ENCODE assay signal across 8 cellular contexts in the genomic region with DNA sequence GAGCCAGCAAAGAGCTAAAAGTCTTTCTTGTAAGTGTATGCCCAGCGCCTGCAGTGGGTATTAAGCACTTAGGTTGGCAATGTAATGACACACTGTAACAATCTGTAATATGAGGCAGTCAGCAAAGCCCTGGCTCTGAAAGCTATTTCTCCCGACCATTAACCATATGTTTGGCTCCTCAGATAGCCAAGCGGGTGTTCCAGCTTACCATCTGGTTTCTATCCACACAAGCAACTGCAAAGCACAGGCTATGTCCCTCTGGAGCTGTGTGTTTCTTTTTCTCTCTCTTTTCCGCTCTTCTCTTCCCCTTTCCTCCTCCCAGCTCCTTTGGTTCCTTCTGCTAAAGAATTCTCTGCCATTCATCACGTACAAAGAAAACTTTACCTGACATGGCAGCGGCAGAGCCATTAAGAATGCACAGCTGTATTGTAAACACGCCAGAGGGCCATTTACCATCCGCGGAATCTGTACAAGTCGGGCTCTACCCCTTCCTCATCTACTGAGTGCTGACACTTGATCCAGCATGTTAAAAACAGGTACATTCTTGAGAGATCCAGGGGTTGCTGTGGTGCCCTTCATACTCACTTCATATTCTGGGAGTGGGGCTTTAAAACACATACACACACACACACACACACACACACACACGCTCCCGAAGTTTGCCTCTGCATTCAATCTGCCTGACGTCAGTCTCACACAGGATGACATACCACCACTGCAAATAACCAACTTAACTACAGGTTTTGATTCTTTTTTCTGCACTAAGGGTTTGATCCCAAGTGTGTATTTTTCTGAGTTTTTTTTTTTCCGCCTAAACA.
A peak's percentile ranks its signal among the peaks of the same experiment; 100 is the strongest.
DNase-seq lines count a peak whose midpoint lies in the region; ATAC-seq and TF ChIP-seq lines count a peak whose summit lies in the region.

No MANE protein-coding gene starts in this region.

- peaks cover 18% of the 10 kb centered on the region for H3K9me3 ChIP-seq in HUES6 (ENCODE audit: control insufficient read depth, insufficient read depth, low read depth, low read length)
- peaks cover 7% of the 10 kb centered on the region; the same call in 1 of the 2 replicates for H3K9me3 ChIP-seq in SU-DHL-6 (ENCODE audit: insufficient read depth, low read length)

- H3F3A ChIP-seq in SU-DHL-6 (ENCODE audit: insufficient read depth) = peaks cover 75% of the 10 kb centered on the region

- peak overlapping the region; percentile 7 for H2AFZ ChIP-seq in SU-DHL-6 (ENCODE audit: low read depth, low read length, severe bottlenecking)

- peaks cover 23% of the 10 kb centered on the region for H3K79me2 ChIP-seq in SU-DHL-6 (ENCODE audit: insufficient read depth, low read length)

- peak; percentile 56 for DNase-seq in glomerular visceral epithelial cell (ENCODE audit: extremely low spot score)
- DNase-seq in activated CD4-positive, CD25-positive, alpha-beta regulatory T cell treated with anti-CD3 and anti-CD28 coated beads, Interleukin-2, amount 50 U/mL, for 72 hours = no peak

- TF ChIP-seq CTCF in C4-2B (conservative IDR thresholded peaks at IDR 0.05) = no peak
- no peak for TF ChIP-seq CTCF in SU-DHL-6 (IDR thresholded peaks at IDR 0.05; ENCODE audit: insufficient read depth, low read length, poor library complexity, severe bottlenecking)

- H3K27me3 ChIP-seq in HUES6 (ENCODE audit: control insufficient read depth, insufficient read depth, low read length) = no peaks in the 10 kb centered on the region
- H3K27me3 ChIP-seq in SU-DHL-6 (ENCODE audit: low read length) = no peaks in the 10 kb centered on the region
- no peaks in the 10 kb centered on the region for H3K27me3 ChIP-seq in rectal smooth muscle tissue (ENCODE audit: control insufficient read depth, insufficient read depth, low read length)

- no peaks in the 10 kb centered on the region for H3K36me3 ChIP-seq in HUES6 (ENCODE audit: control insufficient read depth, insufficient read depth, low read length)
- peaks cover 11% of the 10 kb centered on the region for H3K36me3 ChIP-seq in SU-DHL-6 (ENCODE audit: low read length)
- H3K36me3 ChIP-seq in rectal smooth muscle tissue (ENCODE audit: control insufficient read depth, insufficient read depth, low read length) = no peaks in the 10 kb centered on the region

- peak overlapping the region; percentile 63; the same call in 1 of the 2 replicates for H3K27ac ChIP-seq in C4-2B
- peak overlapping the region; percentile 85; the same call in 1 of the 2 replicates for H3K27ac ChIP-seq in HUES6 (ENCODE audit: low read depth, low read length)
- H3K27ac ChIP-seq in SU-DHL-6 (ENCODE audit: low read depth, low read length) = peak overlapping the region; percentile 82
- H3K27ac ChIP-seq in rectal smooth muscle tissue (ENCODE audit: low read depth, low read length) = peak overlapping the region; percentile 93

- peak overlapping the region; percentile 42 for H3K9ac ChIP-seq in HUES6 (ENCODE audit: low read length)
- peak overlapping the region; percentile 54 for H3K9ac ChIP-seq in SU-DHL-6 (ENCODE audit: low read length)
- H3K9ac ChIP-seq in rectal smooth muscle tissue (ENCODE audit: low read length) = no peak overlapping the region

- H3K9me2 ChIP-seq in SU-DHL-6 (replicated peaks; ENCODE audit: insufficient read depth, low read length) = no peaks in the 10 kb centered on the region

- H4K20me1 ChIP-seq in SU-DHL-6 (ENCODE audit: low read depth, low read length) = no peaks in the 10 kb centered on the region

- H3K4me1 ChIP-seq in HUES6 (ENCODE audit: control insufficient read depth, insufficient read depth, low read length) (peaks cover 56% of the 10 kb centered on the region), rectal smooth muscle tissue (ENCODE audit: control insufficient read depth, insufficient read depth, low read length) (peaks cover 25% of the 10 kb centered on the region)

- H3K4me2 ChIP-seq in SU-DHL-6 (ENCODE audit: low read depth, low read length, poor library complexity, severe bottlenecking) = peak overlapping the region; percentile 70

- ATAC-seq in GM19035 (IDR thresholded peaks at IDR 0.05; ENCODE audit: unreplicated experiment) (no peak), HG02623 (IDR thresholded peaks at IDR 0.05; ENCODE audit: unreplicated experiment) (no peak)

- H3K4me3 ChIP-seq in HUES6 (ENCODE audit: low read depth, low read length) (peak overlapping the region; percentile 1; the same call in 1 of the 2 replicates), SU-DHL-6 (ENCODE audit: insufficient read depth, low read length, poor library complexity, severe bottlenecking) (peak overlapping the region; percentile 39), rectal smooth muscle tissue (ENCODE audit: low read length) (peak overlapping the region; percentile 56)

Comparison
In these comparisons a context has a peak if more than half of its experiments do, and no peak if none do; other contexts are left out.
1. H3K4me3 ChIP-seq: peak in every context shown above with its lines; median percentile 56 in rectal smooth muscle tissue; 39 in SU-DHL-6; 1 in HUES6.